In the genomic region with DNA sequence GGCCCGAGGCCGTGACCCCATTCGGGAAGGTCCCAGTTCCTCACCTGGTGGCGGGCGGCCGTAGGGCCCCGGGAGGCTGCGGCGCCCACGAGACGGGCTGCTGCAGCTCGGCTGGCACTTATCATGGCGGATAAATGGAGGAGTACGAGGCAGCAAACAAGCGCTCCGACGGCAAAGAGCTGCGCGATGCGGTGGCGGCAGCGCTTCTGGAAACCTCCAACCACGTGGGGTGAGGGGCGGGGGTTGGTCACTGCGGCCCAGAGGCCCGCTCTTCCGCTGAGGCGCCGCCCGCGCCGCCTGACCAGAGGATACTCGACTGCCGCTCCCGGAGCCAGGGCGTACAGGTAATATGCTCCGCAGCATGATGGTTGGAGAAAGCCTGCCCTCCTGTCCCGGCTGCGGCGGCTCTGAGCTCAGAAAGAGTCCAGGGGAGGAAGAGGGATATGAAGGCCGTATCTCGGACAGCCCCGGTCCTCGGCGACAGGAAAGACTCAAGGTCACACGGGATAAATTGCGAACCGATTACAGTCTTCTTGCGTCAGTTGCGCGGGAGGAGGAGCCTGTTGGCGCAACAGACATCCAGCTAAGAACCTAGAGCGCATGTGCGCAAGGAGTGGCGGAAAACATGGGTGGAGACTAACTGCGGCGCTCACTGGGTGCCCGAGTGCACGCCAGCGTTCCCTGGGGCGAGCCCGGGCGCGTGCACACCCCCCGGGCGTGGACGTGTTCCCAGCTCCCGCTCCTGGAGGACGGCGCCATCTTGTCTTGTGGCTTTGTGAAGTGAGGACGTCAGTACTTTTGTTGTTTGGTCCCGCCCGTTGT, we compare ENCODE assay signal across 1 cellular context.
TF ChIP-seq lines count a peak whose summit lies in the region.

A gene (minus strand): TSS at position 208 of the 822 bp plus-strand sequence. CDS start 83 bp downstream, at position 125.

TF ChIP-seq in HepG2, 621 proteins besides CTCF, POLR2A, EP300 and RAD21 (continued from another document):
- TF ChIP-seq ZNF180 (CRISPR knock-in tag; IDR thresholded peaks at IDR 0.05; ENCODE audit: borderline replicate concordance, low read depth) (no peak), NFYB (CRISPR knock-in tag; IDR thresholded peaks at IDR 0.05) (peak; percentile 50), ZNF670 (CRISPR knock-in tag; IDR thresholded peaks at IDR 0.05; ENCODE audit: borderline replicate concordance) (0 out of 2 replicates have a peak, but pooled peaks have one; percentile 80), FOXP1 (IDR thresholded peaks at IDR 0.05) (no peak), FOXP1 (CRISPR knock-in tag; IDR thresholded peaks at IDR 0.05) (0 out of 2 replicates have a peak, but pooled peaks have one; percentile 19), PAWR (CRISPR knock-in tag; IDR thresholded peaks at IDR 0.05; ENCODE audit: borderline replicate concordance) (no peak), ATF7-NPFF (CRISPR knock-in tag; IDR thresholded peaks at IDR 0.05; ENCODE audit: low read depth) (peak; percentile 34), HHEX (CRISPR knock-in tag; IDR thresholded peaks at IDR 0.05) (no peak)
- TF ChIP-seq, protein P1, sequence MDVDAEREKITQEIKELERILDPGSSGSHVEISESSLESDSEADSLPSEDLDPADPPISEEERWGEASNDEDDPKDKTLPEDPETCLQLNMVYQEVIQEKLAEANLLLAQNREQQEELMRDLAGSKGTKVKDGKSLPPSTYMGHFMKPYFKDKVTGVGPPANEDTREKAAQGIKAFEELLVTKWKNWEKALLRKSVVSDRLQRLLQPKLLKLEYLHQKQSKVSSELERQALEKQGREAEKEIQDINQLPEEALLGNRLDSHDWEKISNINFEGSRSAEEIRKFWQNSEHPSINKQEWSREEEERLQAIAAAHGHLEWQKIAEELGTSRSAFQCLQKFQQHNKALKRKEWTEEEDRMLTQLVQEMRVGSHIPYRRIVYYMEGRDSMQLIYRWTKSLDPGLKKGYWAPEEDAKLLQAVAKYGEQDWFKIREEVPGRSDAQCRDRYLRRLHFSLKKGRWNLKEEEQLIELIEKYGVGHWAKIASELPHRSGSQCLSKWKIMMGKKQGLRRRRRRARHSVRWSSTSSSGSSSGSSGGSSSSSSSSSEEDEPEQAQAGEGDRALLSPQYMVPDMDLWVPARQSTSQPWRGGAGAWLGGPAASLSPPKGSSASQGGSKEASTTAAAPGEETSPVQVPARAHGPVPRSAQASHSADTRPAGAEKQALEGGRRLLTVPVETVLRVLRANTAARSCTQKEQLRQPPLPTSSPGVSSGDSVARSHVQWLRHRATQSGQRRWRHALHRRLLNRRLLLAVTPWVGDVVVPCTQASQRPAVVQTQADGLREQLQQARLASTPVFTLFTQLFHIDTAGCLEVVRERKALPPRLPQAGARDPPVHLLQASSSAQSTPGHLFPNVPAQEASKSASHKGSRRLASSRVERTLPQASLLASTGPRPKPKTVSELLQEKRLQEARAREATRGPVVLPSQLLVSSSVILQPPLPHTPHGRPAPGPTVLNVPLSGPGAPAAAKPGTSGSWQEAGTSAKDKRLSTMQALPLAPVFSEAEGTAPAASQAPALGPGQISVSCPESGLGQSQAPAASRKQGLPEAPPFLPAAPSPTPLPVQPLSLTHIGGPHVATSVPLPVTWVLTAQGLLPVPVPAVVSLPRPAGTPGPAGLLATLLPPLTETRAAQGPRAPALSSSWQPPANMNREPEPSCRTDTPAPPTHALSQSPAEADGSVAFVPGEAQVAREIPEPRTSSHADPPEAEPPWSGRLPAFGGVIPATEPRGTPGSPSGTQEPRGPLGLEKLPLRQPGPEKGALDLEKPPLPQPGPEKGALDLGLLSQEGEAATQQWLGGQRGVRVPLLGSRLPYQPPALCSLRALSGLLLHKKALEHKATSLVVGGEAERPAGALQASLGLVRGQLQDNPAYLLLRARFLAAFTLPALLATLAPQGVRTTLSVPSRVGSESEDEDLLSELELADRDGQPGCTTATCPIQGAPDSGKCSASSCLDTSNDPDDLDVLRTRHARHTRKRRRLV (CRISPR knock-in tag; IDR thresholded peaks at IDR 0.05) = peak; percentile 57; the same call in 1 of the 2 replicates
- TF ChIP-seq, protein P2, sequence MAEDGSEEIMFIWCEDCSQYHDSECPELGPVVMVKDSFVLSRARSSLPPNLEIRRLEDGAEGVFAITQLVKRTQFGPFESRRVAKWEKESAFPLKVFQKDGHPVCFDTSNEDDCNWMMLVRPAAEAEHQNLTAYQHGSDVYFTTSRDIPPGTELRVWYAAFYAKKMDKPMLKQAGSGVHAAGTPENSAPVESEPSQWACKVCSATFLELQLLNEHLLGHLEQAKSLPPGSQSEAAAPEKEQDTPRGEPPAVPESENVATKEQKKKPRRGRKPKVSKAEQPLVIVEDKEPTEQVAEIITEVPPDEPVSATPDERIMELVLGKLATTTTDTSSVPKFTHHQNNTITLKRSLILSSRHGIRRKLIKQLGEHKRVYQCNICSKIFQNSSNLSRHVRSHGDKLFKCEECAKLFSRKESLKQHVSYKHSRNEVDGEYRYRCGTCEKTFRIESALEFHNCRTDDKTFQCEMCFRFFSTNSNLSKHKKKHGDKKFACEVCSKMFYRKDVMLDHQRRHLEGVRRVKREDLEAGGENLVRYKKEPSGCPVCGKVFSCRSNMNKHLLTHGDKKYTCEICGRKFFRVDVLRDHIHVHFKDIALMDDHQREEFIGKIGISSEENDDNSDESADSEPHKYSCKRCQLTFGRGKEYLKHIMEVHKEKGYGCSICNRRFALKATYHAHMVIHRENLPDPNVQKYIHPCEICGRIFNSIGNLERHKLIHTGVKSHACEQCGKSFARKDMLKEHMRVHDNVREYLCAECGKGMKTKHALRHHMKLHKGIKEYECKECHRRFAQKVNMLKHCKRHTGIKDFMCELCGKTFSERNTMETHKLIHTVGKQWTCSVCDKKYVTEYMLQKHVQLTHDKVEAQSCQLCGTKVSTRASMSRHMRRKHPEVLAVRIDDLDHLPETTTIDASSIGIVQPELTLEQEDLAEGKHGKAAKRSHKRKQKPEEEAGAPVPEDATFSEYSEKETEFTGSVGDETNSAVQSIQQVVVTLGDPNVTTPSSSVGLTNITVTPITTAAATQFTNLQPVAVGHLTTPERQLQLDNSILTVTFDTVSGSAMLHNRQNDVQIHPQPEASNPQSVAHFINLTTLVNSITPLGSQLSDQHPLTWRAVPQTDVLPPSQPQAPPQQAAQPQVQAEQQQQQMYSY (CRISPR knock-in tag; IDR thresholded peaks at IDR 0.05) = no peak
